17 cellular contexts compared by ENCODE assay signal in genomic region chr22:38112361-38112760, GRCh38. TPM values are rescaled to one million over a fixed set of nuclear protein-coding genes. Genes with fewer than 3 reads are reported as not detected.
DNase-seq lines count a peak whose midpoint lies in the region; ATAC-seq, FAIRE-seq and TF ChIP-seq lines count a peak whose summit lies in the region.
"Had no signal": no experiment of that assay in that cellular context is flagged by ENCODE, and none has a peak within 500 bp of the region (broad histone marks: within the 10 kb centered on the region; RNA-seq: fewer than 3 reads in every experiment).

No MANE protein-coding gene starts in this region.

- H3K36me3 Mint-ChIP-seq in central memory CD8-positive, alpha-beta T cell (ENCODE audit: insufficient read depth) = peaks cover 21% of the 10 kb centered on the region

- H3K18ac ChIP-seq in neuronal stem cell (ENCODE audit: low read length) = no peak overlapping the region

- no peaks in the 10 kb centered on the region for H3K27me3 ChIP-seq in keratinocyte (ENCODE audit: control insufficient read depth, extremely low read depth, insufficient read depth, low read length)
- no peaks in the 10 kb centered on the region for H3K27me3 ChIP-seq in neuronal stem cell (ENCODE audit: control insufficient read depth in 3 of 3, insufficient read depth in 3 of 3, low read depth in 1 of 3, low read length in 3 of 3)

- H3K4me1 ChIP-seq in A549 = peaks cover 49% of the 10 kb centered on the region
- peaks cover 30% of the 10 kb centered on the region for H3K4me1 ChIP-seq in keratinocyte (ENCODE audit: control insufficient read depth, extremely low read depth, insufficient read depth, low read length)
- peaks cover 2% of the 10 kb centered on the region in 2 donors for H3K4me1 ChIP-seq in neuronal stem cell (ENCODE audit: control insufficient read depth in 2 of 2, insufficient read depth in 1 of 2, low read depth in 1 of 2, low read length in 2 of 2)

- peaks cover 11% of the 10 kb centered on the region for H3K4me1 Mint-ChIP-seq in central memory CD8-positive, alpha-beta T cell

- TF ChIP-seq EP300 in A549 (IDR thresholded peaks at IDR 0.05) = no peak

- POLR2A ChIA-PET in A549 (lab: Yijun Ruan, JAX) = no interaction called here

- CTCF ChIA-PET in A549 (lab: Yijun Ruan, JAX) = interaction anchor here (1.4 to 2.6 kb wide), 3 partner anchors 25 to 44 kb away, joined by 3 to 10 read pairs (median 3); no protein-coding TSS in a partner anchor

- WGBS in A549 (ENCODE audit: missing lambda C conversion rate) = 82% methylated on average over 10 of the region's 23 CpGs
- WGBS in neuronal stem cell (ENCODE audit: extremely low coverage in 2 of 2, insufficient read length in 2 of 2, insufficient replicate concordance in 1 of 2), 2 donors = no CpG with 5 or more reads among the region's 23 CpGs

- no peaks in the 10 kb centered on the region for H3K79me1 ChIP-seq in neuronal stem cell (ENCODE audit: low read depth, low read length)

- no peak overlapping the region for H3K14ac ChIP-seq in neuronal stem cell (ENCODE audit: low read length)

- no peak overlapping the region for H2BK12ac ChIP-seq in neuronal stem cell (ENCODE audit: low read length)

- H3K4me3 Mint-ChIP-seq in central memory CD8-positive, alpha-beta T cell = no peak overlapping the region

- H3K23ac ChIP-seq in neuronal stem cell (ENCODE audit: low read depth, low read length, poor library complexity) = no peak overlapping the region

- FAIRE-seq in A549 (lab: Jason Lieb, UNC) (no peak), keratinocyte (lab: Jason Lieb, UNC) (no peak)
- FAIRE-seq: GM12878, HTR-8/SVneo had no signal

- no peaks in the 10 kb centered on the region for H3K27me3 Mint-ChIP-seq in central memory CD8-positive, alpha-beta T cell

- H2AK5ac ChIP-seq in neuronal stem cell (ENCODE audit: low read depth, low read length) = peak overlapping the region; percentile 11

- H2BK5ac ChIP-seq in neuronal stem cell (ENCODE audit: low read length) = peak overlapping the region; percentile 60

- H3K79me2 ChIP-seq in keratinocyte (ENCODE audit: control insufficient read depth, insufficient read depth, low read length) = no peaks in the 10 kb centered on the region

- no peak overlapping the region for H4K8ac ChIP-seq in neuronal stem cell (ENCODE audit: low read depth, low read length)

- no peak for DNase-seq in A549 (ENCODE audit: low read depth in 1 of 2, low spot score in 1 of 2)
- no peak for DNase-seq in central memory CD8-positive, alpha-beta T cell (ENCODE audit: low spot score in 2 of 2)
- DNase-seq in keratinocyte (ENCODE audit: low read depth, low spot score) = no peak
- no peak for DNase-seq in neuronal stem cell (ENCODE audit: low spot score)
- DNase-seq in SK-N-DZ (ENCODE audit: low spot score) = no peak
- no peak for DNase-seq in kidney glomerular epithelial cell (lab: John Stamatoyannopoulos, UW)
- DNase-seq: AML-193; CD4-positive, CD25-positive, alpha-beta regulatory T cell; DMS79; MV-4-11; NCI-H1417 treated with DMSO at 0.1 percent for 48 hours; NCI-H2029 treated with DMSO at 0.1 percent for 48 hours; NCI-H524 had no signal

- H4K91ac ChIP-seq in neuronal stem cell (ENCODE audit: low read depth, low read length, poor library complexity) = no peak overlapping the region

- H2BK15ac ChIP-seq in neuronal stem cell (ENCODE audit: low read length) = no peak overlapping the region

- no peak for TF ChIP-seq RAD21 in A549 (conservative IDR thresholded peaks at IDR 0.05 in 1 of 2, IDR thresholded peaks at IDR 0.05 in 1 of 2)

- H3K9ac ChIP-seq in keratinocyte (ENCODE audit: control insufficient read depth, extremely low read depth, insufficient read depth, low read length) (no peak overlapping the region), neuronal stem cell (ENCODE audit: low read depth, low read length, poor library complexity) (no peak overlapping the region)

- H3K9me3 Mint-ChIP-seq in central memory CD8-positive, alpha-beta T cell = no peaks in the 10 kb centered on the region

- no peaks in the 10 kb centered on the region for H3K9me1 ChIP-seq in keratinocyte (ENCODE audit: control insufficient read depth, extremely low read depth, insufficient read depth, low read length)

- H3K27ac ChIP-seq in A549 (peak overlapping the region; percentile 91 to 96; a peak in 4 of 6 replicates), keratinocyte (ENCODE audit: control insufficient read depth, insufficient read depth, low read length) (no peak overlapping the region), neuronal stem cell (replicated peaks; ENCODE audit: low read length) (no peak overlapping the region)

- H4K20me1 ChIP-seq in keratinocyte (ENCODE audit: control insufficient read depth, extremely low read depth, insufficient read depth, low read length) = no peaks in the 10 kb centered on the region

- H3K4me3 ChIP-seq in A549 (no peak overlapping the region), keratinocyte (ENCODE audit: control insufficient read depth in 2 of 3, extremely low read depth in 1 of 3, insufficient read depth in 2 of 3, low read depth in 1 of 3, low read length in 3 of 3) (no peak overlapping the region), neuronal stem cell (ENCODE audit: low read length in 2 of 2) (no peak overlapping the region)
- H3K4me3 ChIP-seq: GM12878 had no signal

- H3K4me2 ChIP-seq in A549 (peak overlapping the region; percentile 99), keratinocyte (ENCODE audit: control insufficient read depth, extremely low read depth, insufficient read depth, low read depth, low read length) (no peak overlapping the region), neuronal stem cell (ENCODE audit: insufficient read depth, low read length, poor library complexity, severe bottlenecking) (no peak overlapping the region)

- no peak for TF ChIP-seq CTCF in A549 (IDR thresholded peaks at IDR 0.05)
- TF ChIP-seq CTCF in keratinocyte (optimal IDR thresholded peaks at IDR 0.05 in 1 of 3, IDR thresholded peaks at IDR 0.05 in 1 of 3, conservative IDR thresholded peaks at IDR 0.05 in 1 of 3; ENCODE audit: extremely low read depth in 1 of 3, insufficient read depth in 2 of 3, low read length in 3 of 3) = no peak

- ATAC-seq in A549 (no peak), HG03432 (IDR thresholded peaks at IDR 0.05; ENCODE audit: unreplicated experiment) (no peak), GM21381 (IDR thresholded peaks at IDR 0.05; ENCODE audit: unreplicated experiment) (no peak)
- no peak for ATAC-seq in central memory CD8-positive, alpha-beta T cell (replicated peaks; ENCODE audit: extremely low read depth, poor library complexity, severe bottlenecking)
- ATAC-seq: GM12878 had no signal

- peak overlapping the region; percentile 87 for H3K27ac Mint-ChIP-seq in central memory CD8-positive, alpha-beta T cell (ENCODE audit: low read depth)

- dilution Hi-C loops in keratinocyte (cut with MboI; ENCODE audit: extremely low pct_ligation_motif_present, low sequenced_read_pairs) = no loop called here

- no peaks in the 10 kb centered on the region for H3K9me3 ChIP-seq in A549
- no peaks in the 10 kb centered on the region for H3K9me3 ChIP-seq in keratinocyte (ENCODE audit: control insufficient read depth, low read depth, low read length)
- no peaks in the 10 kb centered on the region for H3K9me3 ChIP-seq in neuronal stem cell (replicated peaks in 1 of 2; ENCODE audit: control insufficient read depth in 2 of 2, insufficient read depth in 1 of 2, low read depth in 1 of 2, low read length in 2 of 2)

- no peak overlapping the region for H2BK120ac ChIP-seq in neuronal stem cell (ENCODE audit: low read depth, low read length)

- H3K36me3 ChIP-seq in keratinocyte (ENCODE audit: control insufficient read depth in 2 of 2, extremely low read depth in 1 of 2, insufficient read depth in 2 of 2, low read length in 2 of 2) (peaks cover 0 to 3% of the 10 kb centered on the region in 2 experiments), neuronal stem cell (replicated peaks in 1 of 2; ENCODE audit: control insufficient read depth in 2 of 2, insufficient read depth in 2 of 2, low read length in 2 of 2) (no peaks in the 10 kb centered on the region)

- no peak for TF ChIP-seq POLR2A in A549 (IDR thresholded peaks at IDR 0.05; ENCODE audit: low read length)

- H3K4ac ChIP-seq in neuronal stem cell (ENCODE audit: low read length) = no peak overlapping the region

- H2AFZ ChIP-seq in keratinocyte (ENCODE audit: control insufficient read depth, low read length) (peak overlapping the region; percentile 40), neuronal stem cell (ENCODE audit: low read length) (no peak overlapping the region)

RNA-seq across cellular contexts. Expression of gene BAIAP2L2, which starts 1.9 kb away (rescaled TPM):
- 2.9 and 3.5 TPM in 2 replicates for polyA plus RNA-seq in A549 (2011; rRNA removed)
- polyA plus RNA-seq in A549 (2012; cell fraction: cytosol; rRNA removed) = 7.0 and 7.6 TPM in 2 replicates
- polyA plus RNA-seq in A549 (2012; cell fraction: nucleus; rRNA removed) = 40.4 and 54.9 TPM in 2 replicates
- 4.3 to 4.7 TPM (median 4.5 TPM) in 3 replicates for polyA plus RNA-seq in A549 (2017; fragmentation: RNase III; extraction: RNeasy Plus Mini Kit Qiagen cat#74134 plus additional on column Dnase treatment)
- polyA minus RNA-seq in A549 (2011; rRNA and poly(A)+ RNA removed) = 1.4 and 2.2 TPM in 2 replicates
- polyA plus RNA-seq in keratinocyte = 2.3 to 4.8 TPM (median 3.2 TPM) in 3 replicates
- polyA plus RNA-seq in keratinocyte (2011; ENCODE audit: low read depth) = 2.0 TPM
- polyA plus RNA-seq in keratinocyte (2011; cell fraction: cytosol; rRNA removed) = 2.5 and 7.8 TPM in 2 replicates
- 2.3 and 3.2 TPM in 2 replicates for polyA plus RNA-seq in keratinocyte (2011; cell fraction: nucleus; rRNA removed)
- 3.1 and 4.9 TPM in 2 replicates for polyA plus RNA-seq in keratinocyte (2012; ENCODE audit: low replicate concordance)
- polyA minus RNA-seq in keratinocyte = 1.5 to 2.7 TPM (median 2.0 TPM) in 3 replicates
- 9.8 TPM for polyA minus RNA-seq in keratinocyte (2011; cell fraction: cytosol; rRNA and poly(A)+ RNA removed)
- 2.2 TPM in 1 of 2 replicates, not detected in the other for polyA minus RNA-seq in keratinocyte (2011; cell fraction: nucleus; rRNA and poly(A)+ RNA removed)
- polyA plus RNA-seq in neuronal stem cell (2013, experiment 1 of 2) = 4.8 TPM
- 4.5 TPM for polyA plus RNA-seq in neuronal stem cell (2013, experiment 2 of 2)
- polyA plus RNA-seq in SK-N-DZ (2014; cell fraction: cytosol; rRNA removed) = 1.3 and 1.9 TPM in 2 replicates
- polyA plus RNA-seq in SK-N-DZ (2014; cell fraction: nucleus; rRNA removed) = 2.5 and 5.6 TPM in 2 replicates
- polyA plus RNA-seq: CD4-positive, CD25-positive, alpha-beta regulatory T cell had no signal

RNA-seq across cellular contexts. Expression of gene SLC16A8, which starts 28.4 kb away (rescaled TPM):
- polyA plus RNA-seq in A549 (2011; rRNA removed) (not detected in 2 replicates), A549 (2017; fragmentation: RNase III; extraction: RNeasy Plus Mini Kit Qiagen cat#74134 plus additional on column Dnase treatment) (not detected in 3 replicates), keratinocyte (not detected in 3 replicates)
- not detected in 2 replicates for polyA plus RNA-seq in A549 (2012; cell fraction: cytosol; rRNA removed)
- polyA plus RNA-seq in A549 (2012; cell fraction: nucleus; rRNA removed) = not detected in 2 replicates
- not detected in 2 replicates for polyA minus RNA-seq in A549 (2011; rRNA and poly(A)+ RNA removed)
- not detected for polyA plus RNA-seq in keratinocyte (2011; ENCODE audit: low read depth)
- polyA plus RNA-seq in keratinocyte (2011; cell fraction: cytosol; rRNA removed) = not detected in 2 replicates
- not detected in 2 replicates for polyA plus RNA-seq in keratinocyte (2011; cell fraction: nucleus; rRNA removed)
- 0.59 TPM in 1 of 2 replicates, not detected in the other for polyA plus RNA-seq in keratinocyte (2012; ENCODE audit: low replicate concordance)
- not detected in 3 replicates for polyA minus RNA-seq in keratinocyte
- polyA minus RNA-seq in keratinocyte (2011; cell fraction: cytosol; rRNA and poly(A)+ RNA removed) = not detected
- not detected in 2 replicates for polyA minus RNA-seq in keratinocyte (2011; cell fraction: nucleus; rRNA and poly(A)+ RNA removed)
- 1.3 TPM for polyA plus RNA-seq in neuronal stem cell (2013, experiment 1 of 2)
- polyA plus RNA-seq in neuronal stem cell (2013, experiment 2 of 2) = 0.91 TPM
- not detected in 2 replicates for polyA plus RNA-seq in SK-N-DZ (2014; cell fraction: cytosol; rRNA removed)
- not detected in 2 replicates for polyA plus RNA-seq in SK-N-DZ (2014; cell fraction: nucleus; rRNA removed)
- polyA plus RNA-seq: CD4-positive, CD25-positive, alpha-beta regulatory T cell; GM12878 had no signal

RNA-seq across cellular contexts. Expression of gene PICK1, which starts 55.2 kb away (rescaled TPM):
- 12.9 and 17.8 TPM in 2 replicates for polyA plus RNA-seq in A549 (2011; rRNA removed)
- polyA plus RNA-seq in A549 (2012; cell fraction: cytosol; rRNA removed) = 14.6 and 15.3 TPM in 2 replicates
- 40.5 and 44.8 TPM in 2 replicates for polyA plus RNA-seq in A549 (2012; cell fraction: nucleus; rRNA removed)
- polyA plus RNA-seq in A549 (2017; fragmentation: RNase III; extraction: RNeasy Plus Mini Kit Qiagen cat#74134 plus additional on column Dnase treatment) = 15.6 to 16.1 TPM (median 16.0 TPM) in 3 replicates
- polyA minus RNA-seq in A549 (2011; rRNA and poly(A)+ RNA removed) = 17.7 and 22.6 TPM in 2 replicates
- 26.8 to 33.0 TPM (median 28.8 TPM) in 3 replicates for polyA plus RNA-seq in keratinocyte
- 19.1 TPM for polyA plus RNA-seq in keratinocyte (2011; ENCODE audit: low read depth)
- 20.1 and 26.9 TPM in 2 replicates for polyA plus RNA-seq in keratinocyte (2011; cell fraction: cytosol; rRNA removed)
- 55.5 and 68.0 TPM in 2 replicates for polyA plus RNA-seq in keratinocyte (2011; cell fraction: nucleus; rRNA removed)
- polyA plus RNA-seq in keratinocyte (2012; ENCODE audit: low replicate concordance) = 12.1 and 20.9 TPM in 2 replicates
- 28.4 to 38.8 TPM (median 31.8 TPM) in 3 replicates for polyA minus RNA-seq in keratinocyte
- polyA minus RNA-seq in keratinocyte (2011; cell fraction: cytosol; rRNA and poly(A)+ RNA removed) = 14.6 TPM
- 15.1 and 23.4 TPM in 2 replicates for polyA minus RNA-seq in keratinocyte (2011; cell fraction: nucleus; rRNA and poly(A)+ RNA removed)
- polyA plus RNA-seq in neuronal stem cell (2013, experiment 1 of 2) = 8.4 TPM
- polyA plus RNA-seq in neuronal stem cell (2013, experiment 2 of 2) = 8.2 TPM
- polyA plus RNA-seq in SK-N-DZ (2014; cell fraction: cytosol; rRNA removed) = 34.4 and 37.6 TPM in 2 replicates
- 139 and 169 TPM in 2 replicates for polyA plus RNA-seq in SK-N-DZ (2014; cell fraction: nucleus; rRNA removed)

Comparison
In these comparisons a context has a peak if more than half of its experiments do, and no peak if none do; other contexts are left out.
1. H3K27ac ChIP-seq: peak in A549 (2 of 2); none in keratinocyte (single experiment) and neuronal stem cell (single experiment).